ENCODE assay signal across 26 cellular contexts in the genomic region with DNA sequence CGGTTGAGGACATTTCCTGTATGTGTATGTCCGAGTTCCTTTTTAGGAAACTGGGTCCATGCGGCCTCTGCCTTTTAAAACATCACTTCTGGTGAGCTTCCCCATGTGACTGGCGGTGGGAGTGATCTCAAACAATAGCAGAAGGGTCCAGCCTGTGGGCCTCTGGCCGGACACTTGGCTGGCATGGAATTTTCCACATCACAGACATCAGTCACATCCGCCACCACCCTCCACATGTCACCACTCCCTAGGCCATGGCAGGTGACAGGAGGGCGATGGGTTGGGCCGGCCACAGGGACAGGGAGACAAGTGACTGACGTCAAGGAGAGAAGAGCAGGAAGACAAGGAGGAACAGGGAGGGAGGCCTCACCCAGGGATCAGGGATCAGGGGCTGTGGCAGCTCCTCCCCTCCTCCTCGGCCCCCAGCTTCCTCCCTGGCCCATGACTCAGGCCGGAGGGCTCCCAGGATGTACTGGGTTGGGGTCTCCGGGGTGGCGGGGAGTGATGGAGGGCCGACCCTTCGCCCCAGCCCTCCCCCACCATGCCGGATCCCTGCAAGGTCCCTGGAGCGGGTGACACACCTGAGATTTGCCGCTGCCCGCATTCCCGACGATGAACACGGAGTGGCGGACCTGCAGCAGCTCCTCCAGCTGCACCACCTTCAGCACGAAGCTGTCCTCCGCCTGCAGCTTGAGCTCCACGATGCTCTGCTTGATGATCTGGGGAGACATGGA.
DNase-seq lines count a peak whose midpoint lies in the region; ATAC-seq, FAIRE-seq and TF ChIP-seq lines count a peak whose summit lies in the region.
"Had no signal": no experiment of that assay in that cellular context is flagged by ENCODE, and none has a peak within 500 bp of the region (broad histone marks: within the 10 kb centered on the region; RNA-seq: fewer than 3 reads in every experiment).

No MANE protein-coding gene starts in this region.

- H3K79me2 ChIP-seq in endothelial cell of umbilical vein (ENCODE audit: control insufficient read depth, insufficient read depth, low read length), result no peaks in the 10 kb centered on the region
- H3K79me2 ChIP-seq: hepatocyte had no signal

- H3K27me3 Mint-ChIP-seq in activated T-helper 17 cell treated with anti-CD3 and anti-CD28 coated beads, Interleukin-2, amount 50 U/mL, for 72 hours, result no peaks in the 10 kb centered on the region
- peaks cover 4% of the 10 kb centered on the region for H3K27me3 Mint-ChIP-seq in neural crest cell (ENCODE audit: low read depth)
- H3K27me3 Mint-ChIP-seq: T-cell had no signal

- POLR2A ChIA-PET in endothelial cell of umbilical vein (lab: Charles Lee), result no interaction called here

- no peaks in the 10 kb centered on the region for H4K20me1 ChIP-seq in BLaER1
- no peaks in the 10 kb centered on the region for H4K20me1 ChIP-seq in endothelial cell of umbilical vein (replicated peaks; ENCODE audit: control insufficient read depth, extremely low read depth, insufficient read depth, low read length)

- H3K27ac ChIP-seq in BLaER1 (no peak overlapping the region), endothelial cell of umbilical vein (ENCODE audit: insufficient read depth, low read depth, low read length) (no peak overlapping the region)
- H3K27ac ChIP-seq: hepatocyte, tibial artery had no signal

- H3K9me3 ChIP-seq in BLaER1, result no peaks in the 10 kb centered on the region
- H3K9me3 ChIP-seq in endothelial cell of umbilical vein (replicated peaks; ENCODE audit: control insufficient read depth, insufficient read depth, low read length), result no peaks in the 10 kb centered on the region
- H3K9me3 ChIP-seq: A549, tibial artery had no signal

- ATAC-seq in activated T-helper 17 cell treated with anti-CD3 and anti-CD28 coated beads, Interleukin-2, amount 50 U/mL, for 72 hours (replicated peaks), result no peak
- no peak for ATAC-seq in activated CD4-positive, CD25-positive, alpha-beta regulatory T cell treated with anti-CD3 and anti-CD28 coated beads, Interleukin-2, amount 50 U/mL, for 24 hours
- no peak for ATAC-seq in HG02973 (IDR thresholded peaks at IDR 0.05; ENCODE audit: unreplicated experiment)
- ATAC-seq: A549; activated T-cell treated with anti-CD3 and anti-CD28 coated beads, Interleukin-2, amount 50 U/mL, for 72 hours; PC-3; sciatic nerve; stimulated activated naive CD8-positive, alpha-beta T cell treated with anti-CD3 and anti-CD28 coated beads, Interleukin-15, Interleukin-2, amounts not matched to agents 100 U/mL and 50 U/mL, for 24 hours; T-cell had no signal

- dilution Hi-C loops in endothelial cell of umbilical vein (cut with MboI; ENCODE audit: extremely low pct_ligation_motif_present, low sequenced_read_pairs), result loop anchor here (25.0 kb wide), 1 partner anchor 144 kb away; no protein-coding TSS in a partner anchor

- H2AFZ ChIP-seq in endothelial cell of umbilical vein (ENCODE audit: low read depth, low read length), result peak overlapping the region; percentile 10
- H2AFZ ChIP-seq: hepatocyte had no signal

- peaks cover 12% of the 10 kb centered on the region for H3K4me1 ChIP-seq in BLaER1
- H3K4me1 ChIP-seq in endothelial cell of umbilical vein (ENCODE audit: control insufficient read depth, extremely low read depth, insufficient read depth, low read length), result no peaks in the 10 kb centered on the region
- H3K4me1 ChIP-seq: tibial artery had no signal

- H3K4me2 ChIP-seq in BLaER1 (peak overlapping the region; percentile 21), endothelial cell of umbilical vein (ENCODE audit: insufficient read depth, low read length) (no peak overlapping the region)
- H3K4me2 ChIP-seq: A549, hepatocyte had no signal

- H3K4me3 Mint-ChIP-seq in activated T-helper 17 cell treated with anti-CD3 and anti-CD28 coated beads, Interleukin-2, amount 50 U/mL, for 72 hours, result no peak overlapping the region
- no peak overlapping the region for H3K4me3 Mint-ChIP-seq in neural crest cell
- H3K4me3 Mint-ChIP-seq: activated naive CD4-positive, alpha-beta T cell treated with anti-CD3 and anti-CD28 coated beads, Interleukin-2, amount 10 ng/mL, durations not matched to agents 7 days and 5 days; activated T-cell treated with anti-CD3 and anti-CD28 coated beads, Interleukin-2, amount 50 U/mL, for 72 hours; nephron progenitor cell; T-cell had no signal

- TF ChIP-seq POLR2A in endothelial cell of umbilical vein (IDR thresholded peaks at IDR 0.05; ENCODE audit: low read depth, low read length), result no peak

- DNase-seq in endothelial cell of umbilical vein (ENCODE audit: low read depth, low spot score) (peak; percentile 27), neural crest cell (ENCODE audit: low read depth, low spot score) (no peak), C1 segment of cervical spinal cord (lab: John Stamatoyannopoulos, UW) (no peak)
- DNase-seq in activated T-cell treated with anti-CD3 and anti-CD28 coated beads, Interleukin-2, amount 50 U/mL, for 48 hours, result no peak
- DNase-seq: activated naive CD4-positive, alpha-beta T cell treated with anti-CD3 and anti-CD28 coated beads, Interleukin-2, amount 10 ng/mL, durations not matched to agents 7 days and 5 days; activated T-cell treated with anti-CD3 and anti-CD28 coated beads, Interleukin-2, amount 50 U/mL, for 72 hours; amniotic stem cell; COR-L47; DMS79 treated with DMSO at 0.1 percent for 48 hours; erythroblast; GOT3; NCI-H510A treated with DMSO at 0.1 percent for 48 hours; nephron progenitor cell; PC-3; stimulated activated naive CD8-positive, alpha-beta T cell treated with anti-CD3 and anti-CD28 coated beads, Interleukin-15, Interleukin-2, amounts not matched to agents 100 U/mL and 50 U/mL, for 24 hours; T-cell; tibial artery had no signal

- H3K9ac ChIP-seq in BLaER1 (no peak overlapping the region), endothelial cell of umbilical vein (replicated peaks; ENCODE audit: extremely low read depth, insufficient read depth, low read length) (no peak overlapping the region)

- H3K4me3 ChIP-seq in BLaER1 (no peak overlapping the region), endothelial cell of umbilical vein (replicated peaks in 1 of 3; ENCODE audit: insufficient read depth in 1 of 3, low read depth in 1 of 3, low read length in 3 of 3) (no peak overlapping the region)
- H3K4me3 ChIP-seq: A549, hepatocyte, tibial artery had no signal

- intact Hi-C loops in endothelial cell of umbilical vein (cut with micrococcal nuclease), result no loop called here

- CTCF ChIA-PET in endothelial cell of umbilical vein (lab: Charles Lee), result interaction anchor here (0.7 to 3.7 kb wide), 6 partner anchors 15 to 252 kb away, joined by 3 to 27 read pairs (median 4); no protein-coding TSS in a partner anchor

- no peaks in the 10 kb centered on the region for H3K9me1 ChIP-seq in endothelial cell of umbilical vein (replicated peaks; ENCODE audit: control insufficient read depth, extremely low read depth, insufficient read depth, low read length)

- no peaks in the 10 kb centered on the region for H3K4me1 Mint-ChIP-seq in activated T-helper 17 cell treated with anti-CD3 and anti-CD28 coated beads, Interleukin-2, amount 50 U/mL, for 72 hours
- H3K4me1 Mint-ChIP-seq in neural crest cell, result peaks cover 6% of the 10 kb centered on the region
- H3K4me1 Mint-ChIP-seq: T-cell had no signal

- H3K27me3 ChIP-seq in BLaER1 (no peaks in the 10 kb centered on the region), endothelial cell of umbilical vein (ENCODE audit: control insufficient read depth in 2 of 2, insufficient read depth in 2 of 2, low read length in 2 of 2) (no peaks in the 10 kb centered on the region)
- H3K27me3 ChIP-seq: hepatocyte had no signal

- no TSS peak for BruUV-seq in endothelial cell of umbilical vein (replicated peaks; lab: Mats Ljungman, UMichigan)

- H3K27ac Mint-ChIP-seq in activated T-helper 17 cell treated with anti-CD3 and anti-CD28 coated beads, Interleukin-2, amount 50 U/mL, for 72 hours, result peak overlapping the region; percentile 58
- peak overlapping the region; percentile 62 for H3K27ac Mint-ChIP-seq in neural crest cell (ENCODE audit: unreplicated experiment)
- H3K27ac Mint-ChIP-seq: activated naive CD4-positive, alpha-beta T cell treated with anti-CD3 and anti-CD28 coated beads, Interleukin-2, amount 10 ng/mL, durations not matched to agents 7 days and 5 days; activated T-cell treated with anti-CD3 and anti-CD28 coated beads, Interleukin-2, amount 50 U/mL, for 72 hours; nephron progenitor cell; T-cell had no signal

- no peaks in the 10 kb centered on the region for H3K9me3 Mint-ChIP-seq in activated T-helper 17 cell treated with anti-CD3 and anti-CD28 coated beads, Interleukin-2, amount 50 U/mL, for 72 hours
- no peaks in the 10 kb centered on the region for H3K9me3 Mint-ChIP-seq in neural crest cell
- H3K9me3 Mint-ChIP-seq: activated naive CD4-positive, alpha-beta T cell treated with anti-CD3 and anti-CD28 coated beads, Interleukin-2, amount 10 ng/mL, durations not matched to agents 7 days and 5 days; activated T-cell treated with anti-CD3 and anti-CD28 coated beads, Interleukin-2, amount 50 U/mL, for 72 hours; nephron progenitor cell; T-cell had no signal

- H3K36me3 ChIP-seq in BLaER1 (no peaks in the 10 kb centered on the region), endothelial cell of umbilical vein (ENCODE audit: control insufficient read depth in 2 of 2, extremely low read depth in 1 of 2, insufficient read depth in 2 of 2, low read length in 2 of 2) (no peaks in the 10 kb centered on the region)
- H3K36me3 ChIP-seq: tibial artery had no signal

- H3K36me3 Mint-ChIP-seq in activated T-helper 17 cell treated with anti-CD3 and anti-CD28 coated beads, Interleukin-2, amount 50 U/mL, for 72 hours (ENCODE audit: low read depth), result no peaks in the 10 kb centered on the region
- H3K36me3 Mint-ChIP-seq in neural crest cell (ENCODE audit: low read depth), result no peaks in the 10 kb centered on the region
- H3K36me3 Mint-ChIP-seq: activated naive CD4-positive, alpha-beta T cell treated with anti-CD3 and anti-CD28 coated beads, Interleukin-2, amount 10 ng/mL, durations not matched to agents 7 days and 5 days; T-cell had no signal

- TF ChIP-seq CTCF in endothelial cell of umbilical vein (IDR thresholded peaks at IDR 0.05; ENCODE audit: extremely low read depth in 1 of 2, insufficient read depth in 1 of 2, low read depth in 1 of 2, low read length in 2 of 2) (no peak), neural crest cell (conservative IDR thresholded peaks at IDR 0.05) (no peak)

- FAIRE-seq in endothelial cell of umbilical vein (lab: Jason Lieb, UNC), result no peak
- FAIRE-seq: A549, bronchial epithelial cell, TTC549 had no signal

TF ChIP-seq in endothelial cell of umbilical vein, 7 proteins besides CTCF, POLR2A, EP300 and RAD21 (continues in another document):
- no peak for TF ChIP-seq FOS (IDR thresholded peaks at IDR 0.05; ENCODE audit: borderline replicate concordance, insufficient read depth, low read length)
- TF ChIP-seq GATA2 (IDR thresholded peaks at IDR 0.05; ENCODE audit: insufficient read depth, insufficient read length, low read depth, low read length), result no peak
- TF ChIP-seq JUN (IDR thresholded peaks at IDR 0.05; ENCODE audit: borderline replicate concordance, insufficient read depth, insufficient read length, low read depth), result no peak
- no peak for TF ChIP-seq MAX (IDR thresholded peaks at IDR 0.05; ENCODE audit: insufficient read depth, insufficient read length)
